ENCODE assay signal across 17 cellular contexts in genomic region chr2:11899264-11899818, GRCh38.
DNase-seq lines count a peak whose midpoint lies in the region; ATAC-seq and TF ChIP-seq lines count a peak whose summit lies in the region.
"Had no signal": no experiment of that assay in that cellular context is flagged by ENCODE, and none has a peak within 500 bp of the region (broad histone marks: within the 10 kb centered on the region; RNA-seq: fewer than 3 reads in every experiment).

No MANE protein-coding gene starts in this region.

- peaks cover 0 to 6% (median 3%) of the 10 kb centered on the region in 3 donors for H3K27me3 Mint-ChIP-seq in CD14-positive monocyte (ENCODE audit: low read depth in 3 of 3)
- H3K27me3 Mint-ChIP-seq: activated T-helper 17 cell treated with anti-CD3 and anti-CD28 coated beads, Interleukin-2, amount 50 U/mL, for 72 hours; central memory CD8-positive, alpha-beta T cell; stimulated activated naive CD8-positive, alpha-beta T cell treated with anti-CD3 and anti-CD28 coated beads, Interleukin-15, Interleukin-2, amounts not matched to agents 100 ng/mL and 50 ng/mL, for 24 hours had no signal

- H3K4me2 ChIP-seq in DND-41 (ENCODE audit: insufficient read depth, low read length), result no peak overlapping the region
- H3K4me2 ChIP-seq: KMS-11 had no signal

- TF ChIP-seq CTCF in DND-41 (IDR thresholded peaks at IDR 0.05; ENCODE audit: borderline replicate concordance, extremely low read depth, low read length, poor library complexity, severe bottlenecking) (no peak), cardiac fibroblast (IDR thresholded peaks at IDR 0.05; ENCODE audit: low read depth, low read length) (no peak), CD14-positive monocyte (IDR thresholded peaks at IDR 0.05) (no peak)

- no peak overlapping the region for H3K9ac ChIP-seq in DND-41 (ENCODE audit: low read depth, low read length)
- H3K9ac ChIP-seq: KMS-11 had no signal

- intact Hi-C loops in CD14-positive monocyte (cut with micrococcal nuclease), result no loop called here

- H3K4me1 ChIP-seq in DND-41 (ENCODE audit: insufficient read depth, low read length), result no peaks in the 10 kb centered on the region
- H3K4me1 ChIP-seq: gastrocnemius medialis had no signal

- no peaks in the 10 kb centered on the region for H4K20me1 ChIP-seq in DND-41 (ENCODE audit: insufficient read depth, low read length)

- H3K4me3 ChIP-seq in DND-41 (ENCODE audit: low read depth in 1 of 2, low read length in 2 of 2) (no peak overlapping the region), MG63 (no peak overlapping the region), cardiac fibroblast (replicated peaks in 1 of 2; ENCODE audit: low read depth in 2 of 2, low read length in 2 of 2) (no peak overlapping the region)
- H3K4me3 ChIP-seq: gastrocnemius medialis had no signal

- peaks cover 7% of the 10 kb centered on the region in 2 donors for H3K36me3 Mint-ChIP-seq in CD14-positive monocyte

- no peaks in the 10 kb centered on the region for H3K79me2 ChIP-seq in DND-41 (ENCODE audit: insufficient read depth, low read length)

- H3K9me3 Mint-ChIP-seq in CD14-positive monocyte, result peaks cover 4 to 10% (median 5%) of the 10 kb centered on the region in 7 donors

- no peaks in the 10 kb centered on the region for H3K9me3 ChIP-seq in DND-41 (ENCODE audit: insufficient read depth, low read length, severe bottlenecking)
- no peaks in the 10 kb centered on the region for H3K9me3 ChIP-seq in MG63
- H3K9me3 ChIP-seq: gastrocnemius medialis had no signal

- ATAC-seq in DND-41 (ENCODE audit: insufficient read depth, low read depth) (no peak), HG03469 (IDR thresholded peaks at IDR 0.05; ENCODE audit: unreplicated experiment) (no peak), GM18870 (IDR thresholded peaks at IDR 0.05; ENCODE audit: unreplicated experiment) (no peak), GM18502 (IDR thresholded peaks at IDR 0.05; ENCODE audit: poor library complexity, unreplicated experiment) (no peak)
- ATAC-seq: activated T-helper 17 cell treated with anti-CD3 and anti-CD28 coated beads, Interleukin-2, amount 50 U/mL, for 72 hours; right cardiac atrium had no signal

- no peak overlapping the region for H3K27ac Mint-ChIP-seq in CD14-positive monocyte
- H3K27ac Mint-ChIP-seq: activated T-helper 17 cell treated with anti-CD3 and anti-CD28 coated beads, Interleukin-2, amount 50 U/mL, for 72 hours; stimulated activated naive CD8-positive, alpha-beta T cell treated with anti-CD3 and anti-CD28 coated beads, Interleukin-15, Interleukin-2, amounts not matched to agents 100 ng/mL and 50 ng/mL, for 24 hours had no signal

- DNase-seq in DND-41 (no peak), MG63 (peak; percentile 61), cardiac fibroblast (ENCODE audit: low read depth in 2 of 2) (peak; percentile 39 to 89), kidney tubule cell (ENCODE audit: low spot score) (peak; percentile 48), CD14-positive monocyte (ENCODE audit: low spot score) (no peak)
- DNase-seq: activated CD4-positive, alpha-beta T cell treated with anti-CD3 and anti-CD28 coated beads, Interleukin-2, amount 50 U/mL, for 1 hour; gastrocnemius medialis; GF-D8; islet precursor cell; right cardiac atrium had no signal

- no peak overlapping the region for H3K4me3 Mint-ChIP-seq in CD14-positive monocyte
- H3K4me3 Mint-ChIP-seq: activated T-helper 17 cell treated with anti-CD3 and anti-CD28 coated beads, Interleukin-2, amount 50 U/mL, for 72 hours; central memory CD8-positive, alpha-beta T cell; stimulated activated naive CD8-positive, alpha-beta T cell treated with anti-CD3 and anti-CD28 coated beads, Interleukin-15, Interleukin-2, amounts not matched to agents 100 ng/mL and 50 ng/mL, for 24 hours had no signal

- H3K36me3 ChIP-seq in DND-41 (ENCODE audit: insufficient read depth, low read length) (no peaks in the 10 kb centered on the region), MG63 (no peaks in the 10 kb centered on the region)
- H3K36me3 ChIP-seq: gastrocnemius medialis had no signal

- H3K27me3 ChIP-seq in DND-41 (ENCODE audit: insufficient read depth, low read length, poor library complexity), result no peaks in the 10 kb centered on the region
- no peaks in the 10 kb centered on the region for H3K27me3 ChIP-seq in MG63
- H3K27me3 ChIP-seq: gastrocnemius medialis had no signal

- H2AFZ ChIP-seq in DND-41 (ENCODE audit: low read depth, low read length), result peak overlapping the region; percentile 19; the same call in 1 of the 2 replicates

- no peak overlapping the region for H3K27ac ChIP-seq in DND-41 (ENCODE audit: low read length)
- H3K27ac ChIP-seq: gastrocnemius medialis, KMS-11 had no signal

- H3K4me1 Mint-ChIP-seq in CD14-positive monocyte, result peaks cover 48% of the 10 kb centered on the region
- H3K4me1 Mint-ChIP-seq: activated T-helper 17 cell treated with anti-CD3 and anti-CD28 coated beads, Interleukin-2, amount 50 U/mL, for 72 hours; central memory CD8-positive, alpha-beta T cell had no signal

Comparison
In these comparisons a context has a peak if more than half of its experiments do, and no peak if none do; other contexts are left out.
1. DNase-seq: peak in MG63 (single experiment), cardiac fibroblast (2 of 2) and kidney tubule cell (single experiment); none in DND-41 (single experiment) and CD14-positive monocyte (single experiment).